ENCODE assay signal across 1 cellular context in the genomic region with DNA sequence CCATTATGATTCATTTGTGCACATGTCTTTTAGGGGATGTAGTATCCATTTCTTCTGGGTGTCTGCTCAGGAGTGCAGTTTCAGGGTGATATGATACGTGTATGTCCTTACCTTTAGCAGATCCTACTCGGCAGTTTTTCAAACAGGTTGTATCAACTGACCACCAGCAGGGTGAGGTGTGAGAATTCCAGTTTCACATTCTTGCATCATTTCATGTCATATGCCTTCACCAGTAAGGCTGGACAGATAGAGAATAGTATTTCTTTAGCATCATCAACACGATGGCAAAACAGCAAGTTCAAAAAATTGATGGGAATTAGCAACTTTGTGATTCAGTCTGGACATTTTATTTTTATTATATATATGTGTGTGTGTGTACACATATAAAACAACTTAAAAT.
TF ChIP-seq lines count a peak whose summit lies in the region.

No MANE protein-coding gene starts in this region.

TF ChIP-seq in K562, 482 proteins besides CTCF, POLR2A, EP300 and RAD21 (continued from another document):
- TF ChIP-seq, protein P1, sequence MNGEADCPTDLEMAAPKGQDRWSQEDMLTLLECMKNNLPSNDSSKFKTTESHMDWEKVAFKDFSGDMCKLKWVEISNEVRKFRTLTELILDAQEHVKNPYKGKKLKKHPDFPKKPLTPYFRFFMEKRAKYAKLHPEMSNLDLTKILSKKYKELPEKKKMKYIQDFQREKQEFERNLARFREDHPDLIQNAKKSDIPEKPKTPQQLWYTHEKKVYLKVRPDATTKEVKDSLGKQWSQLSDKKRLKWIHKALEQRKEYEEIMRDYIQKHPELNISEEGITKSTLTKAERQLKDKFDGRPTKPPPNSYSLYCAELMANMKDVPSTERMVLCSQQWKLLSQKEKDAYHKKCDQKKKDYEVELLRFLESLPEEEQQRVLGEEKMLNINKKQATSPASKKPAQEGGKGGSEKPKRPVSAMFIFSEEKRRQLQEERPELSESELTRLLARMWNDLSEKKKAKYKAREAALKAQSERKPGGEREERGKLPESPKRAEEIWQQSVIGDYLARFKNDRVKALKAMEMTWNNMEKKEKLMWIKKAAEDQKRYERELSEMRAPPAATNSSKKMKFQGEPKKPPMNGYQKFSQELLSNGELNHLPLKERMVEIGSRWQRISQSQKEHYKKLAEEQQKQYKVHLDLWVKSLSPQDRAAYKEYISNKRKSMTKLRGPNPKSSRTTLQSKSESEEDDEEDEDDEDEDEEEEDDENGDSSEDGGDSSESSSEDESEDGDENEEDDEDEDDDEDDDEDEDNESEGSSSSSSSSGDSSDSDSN (IDR thresholded peaks at IDR 0.05; ENCODE audit: borderline replicate concordance in 1 of 2, low read depth in 2 of 2, low read length in 2 of 2): no peak
- no peak for TF ChIP-seq CSDE1 (IDR thresholded peaks at IDR 0.05)
